In the genomic region with DNA sequence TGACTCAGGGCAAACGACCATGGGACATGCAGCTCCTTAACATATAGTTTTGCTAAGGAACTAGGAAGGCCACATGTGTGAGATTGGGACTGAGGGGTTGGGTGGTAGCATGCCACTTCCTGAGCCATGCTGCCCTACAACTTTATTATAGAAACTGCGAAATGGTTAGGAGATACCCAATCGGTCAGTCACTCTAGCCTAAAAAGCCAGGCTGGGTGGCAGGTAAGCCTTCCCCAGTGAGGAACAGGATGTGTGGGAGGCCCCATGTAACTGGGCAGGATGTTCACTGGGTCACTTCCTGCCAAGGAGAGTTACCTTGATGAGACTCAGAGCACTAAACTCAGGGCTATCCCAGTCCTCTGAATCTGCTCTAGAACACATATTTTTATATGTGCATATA, we compare ENCODE assay signal across 14 cellular contexts.
DNase-seq lines count a peak whose midpoint lies in the region; ATAC-seq, FAIRE-seq and TF ChIP-seq lines count a peak whose summit lies in the region.
"Had no signal": no experiment of that assay in that cellular context is flagged by ENCODE, and none has a peak within 500 bp of the region (broad histone marks: within the 10 kb centered on the region; RNA-seq: fewer than 3 reads in every experiment).

No MANE protein-coding gene starts in this region.

- TF ChIP-seq CTCF in RWPE1 (conservative IDR thresholded peaks at IDR 0.05; ENCODE audit: low read depth) = no peak

- H3K4me3 ChIP-seq in naive thymus-derived CD4-positive, alpha-beta T cell (ENCODE audit: low read length) = peak overlapping the region; percentile 10
- H3K4me3 ChIP-seq in SJCRH30 = no peak overlapping the region
- H3K4me3 ChIP-seq: stomach had no signal

- no peaks in the 10 kb centered on the region for H3K9me3 ChIP-seq in naive thymus-derived CD4-positive, alpha-beta T cell (ENCODE audit: control insufficient read depth in 2 of 3, low read length in 3 of 3)
- no peaks in the 10 kb centered on the region for H3K9me3 ChIP-seq in SJCRH30 (replicated peaks)
- H3K9me3 ChIP-seq: stomach had no signal

- H3K27me3 ChIP-seq in naive thymus-derived CD4-positive, alpha-beta T cell (ENCODE audit: control insufficient read depth in 2 of 2, insufficient read depth in 2 of 2, low read length in 2 of 2) = no peaks in the 10 kb centered on the region
- H3K27me3 ChIP-seq in SJCRH30 = no peaks in the 10 kb centered on the region
- H3K27me3 ChIP-seq: stomach had no signal

- no peaks in the 10 kb centered on the region for H3K36me3 ChIP-seq in naive thymus-derived CD4-positive, alpha-beta T cell (ENCODE audit: control insufficient read depth in 2 of 3, insufficient read depth in 3 of 3, low read length in 3 of 3)
- no peaks in the 10 kb centered on the region for H3K36me3 ChIP-seq in SJCRH30
- H3K36me3 ChIP-seq: stomach had no signal

- no peak for DNase-seq in GM12891 (ENCODE audit: insufficient read length, low spot score)
- DNase-seq in activated CD4-positive, alpha-beta memory T cell treated with anti-CD3 and anti-CD28 coated beads, Interleukin-2, amount 10 ng/mL, durations not matched to agents 7 days and 5 days = peak; percentile 69
- peak in 7 of 9 donors; percentile 32 to 50 (median 42) for DNase-seq in naive thymus-derived CD4-positive, alpha-beta T cell
- no peak for DNase-seq in SJCRH30
- DNase-seq in T1000 (lab: John Stamatoyannopoulos, UW) = no peak
- no peak for DNase-seq in HCEC 1CT
- no peak for DNase-seq in RWPE1 (ENCODE audit: low spot score)
- DNase-seq: GF-D8, H9, NCI-H1436, NCI-H748 treated with DMSO at 0.1 percent for 48 hours, stomach had no signal

- peaks cover 33 to 35% of the 10 kb centered on the region in 2 donors for H3K4me1 ChIP-seq in naive thymus-derived CD4-positive, alpha-beta T cell (ENCODE audit: control insufficient read depth in 2 of 2, insufficient read depth in 2 of 2, low read length in 2 of 2)
- no peaks in the 10 kb centered on the region for H3K4me1 ChIP-seq in SJCRH30
- H3K4me1 ChIP-seq: stomach had no signal

- H3K36me3 Mint-ChIP-seq in activated CD4-positive, alpha-beta memory T cell treated with anti-CD3 and anti-CD28 coated beads, Interleukin-2, amount 10 ng/mL, durations not matched to agents 7 days and 5 days (ENCODE audit: low read depth) = peaks cover 15% of the 10 kb centered on the region
- H3K36me3 Mint-ChIP-seq in naive thymus-derived CD4-positive, alpha-beta T cell = peaks cover 0 to 23% (median 0%) of the 10 kb centered on the region in 5 donors

- peak; percentile 75 for FAIRE-seq in GM12891 (lab: Jason Lieb, UNC)

- no peak for TF ChIP-seq POLR2A in GM12891 (IDR thresholded peaks at IDR 0.05; ENCODE audit: low read depth, low read length)

- H3K27ac Mint-ChIP-seq in activated CD4-positive, alpha-beta memory T cell treated with anti-CD3 and anti-CD28 coated beads, Interleukin-2, amount 10 ng/mL, durations not matched to agents 7 days and 5 days = peak overlapping the region; percentile 91
- H3K27ac Mint-ChIP-seq in naive thymus-derived CD4-positive, alpha-beta T cell = peak overlapping the region; percentile 72 to 93 (median 86)
- H3K27ac Mint-ChIP-seq: H9 had no signal

- intact Hi-C loops in naive thymus-derived CD4-positive, alpha-beta T cell (cut with micrococcal nuclease) = loop anchor here (1.0 kb wide), 3 partner anchors 9 to 10 kb away; no protein-coding TSS in a partner anchor

- H3K4me3 Mint-ChIP-seq in activated CD4-positive, alpha-beta memory T cell treated with anti-CD3 and anti-CD28 coated beads, Interleukin-2, amount 10 ng/mL, durations not matched to agents 7 days and 5 days = peak overlapping the region; percentile 15
- H3K4me3 Mint-ChIP-seq in naive thymus-derived CD4-positive, alpha-beta T cell = peak overlapping the region; percentile 16 to 78 (median 65)
- H3K4me3 Mint-ChIP-seq: H9 had no signal

- CTCF ChIA-PET in activated CD4-positive, alpha-beta memory T cell treated with anti-CD3 and anti-CD28 coated beads, Interleukin-2, amount 10 ng/mL, durations not matched to agents 7 days and 5 days (lab: Charles Lee) = interaction anchor here (10.5 kb wide), 1 partner anchor 11 kb away, joined by 83 read pairs; no protein-coding TSS in a partner anchor
- CTCF ChIA-PET in naive thymus-derived CD4-positive, alpha-beta T cell (lab: Charles Lee) = interaction anchor here (0.5 to 1.1 kb wide), 2 partner anchors 16 to 244 kb away, joined by 3 read pairs; no protein-coding TSS in a partner anchor
- CTCF ChIA-PET in RWPE1 (lab: Yijun Ruan, JAX) = interaction anchor here (0.6 kb wide), 2 partner anchors 28 to 1068 kb away, joined by 3 to 4 read pairs; no protein-coding TSS in a partner anchor

- POLR2A ChIA-PET in activated CD4-positive, alpha-beta memory T cell treated with anti-CD3 and anti-CD28 coated beads, Interleukin-2, amount 10 ng/mL, durations not matched to agents 7 days and 5 days (lab: Charles Lee) = interaction anchor here (0.5 to 11.7 kb wide), 9 partner anchors 11 to 179 kb away, joined by 3 to 258 read pairs (median 4); no protein-coding TSS in a partner anchor
- POLR2A ChIA-PET in naive thymus-derived CD4-positive, alpha-beta T cell (lab: Charles Lee) = interaction anchor here (0.5 to 1.2 kb wide), 5 partner anchors 11 to 1385 kb away, joined by 3 to 6 read pairs (median 3); no protein-coding TSS in a partner anchor
- POLR2A ChIA-PET in RWPE1 (lab: Yijun Ruan, JAX; ENCODE audit: low non-redundant PET) = no interaction called here

- H3K27ac ChIP-seq in naive thymus-derived CD4-positive, alpha-beta T cell (ENCODE audit: low read depth, low read length) = peak overlapping the region; percentile 6
- H3K27ac ChIP-seq in SJCRH30 (no peak overlapping the region), RWPE1 (no peak overlapping the region)
- H3K27ac ChIP-seq: C4-2B, stomach had no signal

- H3K9me3 Mint-ChIP-seq in activated CD4-positive, alpha-beta memory T cell treated with anti-CD3 and anti-CD28 coated beads, Interleukin-2, amount 10 ng/mL, durations not matched to agents 7 days and 5 days = peaks cover 3% of the 10 kb centered on the region
- peaks cover 0 to 2% (median 0%) of the 10 kb centered on the region in 11 donors for H3K9me3 Mint-ChIP-seq in naive thymus-derived CD4-positive, alpha-beta T cell

- ATAC-seq in GM21515 (IDR thresholded peaks at IDR 0.05; ENCODE audit: unreplicated experiment) = peak; percentile 46
- peak; percentile 76 for ATAC-seq in naive thymus-derived CD4-positive, alpha-beta T cell

- no peaks in the 10 kb centered on the region for H3K27me3 Mint-ChIP-seq in activated CD4-positive, alpha-beta memory T cell treated with anti-CD3 and anti-CD28 coated beads, Interleukin-2, amount 10 ng/mL, durations not matched to agents 7 days and 5 days
- H3K27me3 Mint-ChIP-seq in naive thymus-derived CD4-positive, alpha-beta T cell = no peaks in the 10 kb centered on the region

- H3K4me1 Mint-ChIP-seq in activated CD4-positive, alpha-beta memory T cell treated with anti-CD3 and anti-CD28 coated beads, Interleukin-2, amount 10 ng/mL, durations not matched to agents 7 days and 5 days = peaks cover 94% of the 10 kb centered on the region
- H3K4me1 Mint-ChIP-seq in naive thymus-derived CD4-positive, alpha-beta T cell = peaks cover 23 to 88% (median 76%) of the 10 kb centered on the region in 7 donors

TF ChIP-seq in GM12891, 5 proteins besides CTCF, POLR2A, EP300 and RAD21:
- TF ChIP-seq PAX5 (IDR thresholded peaks at IDR 0.05; ENCODE audit: insufficient read depth, low read length, severe bottlenecking) (no peak), POLR2AphosphoS5 (IDR thresholded peaks at IDR 0.05; ENCODE audit: low read depth, low read length) (no peak), SPI1 (IDR thresholded peaks at IDR 0.05; ENCODE audit: low read depth, low read length) (0 out of 2 replicates have a peak, but pooled peaks have one; percentile 1)

Comparison
In these comparisons a context has a peak if more than half of its experiments do, and no peak if none do; other contexts are left out.
1. DNase-seq: peak in activated CD4-positive, alpha-beta memory T cell treated with anti-CD3 and anti-CD28 coated beads, Interleukin-2, amount 10 ng/mL, durations not matched to agents 7 days and 5 days (single experiment) and naive thymus-derived CD4-positive, alpha-beta T cell (7 of 9); none in GM12891 (single experiment), SJCRH30 (0 of 2), T1000 (single experiment), HCEC 1CT (single experiment) and RWPE1 (single experiment).